Comparison of ENCODE assay signal across 10 cellular contexts in the genomic region with DNA sequence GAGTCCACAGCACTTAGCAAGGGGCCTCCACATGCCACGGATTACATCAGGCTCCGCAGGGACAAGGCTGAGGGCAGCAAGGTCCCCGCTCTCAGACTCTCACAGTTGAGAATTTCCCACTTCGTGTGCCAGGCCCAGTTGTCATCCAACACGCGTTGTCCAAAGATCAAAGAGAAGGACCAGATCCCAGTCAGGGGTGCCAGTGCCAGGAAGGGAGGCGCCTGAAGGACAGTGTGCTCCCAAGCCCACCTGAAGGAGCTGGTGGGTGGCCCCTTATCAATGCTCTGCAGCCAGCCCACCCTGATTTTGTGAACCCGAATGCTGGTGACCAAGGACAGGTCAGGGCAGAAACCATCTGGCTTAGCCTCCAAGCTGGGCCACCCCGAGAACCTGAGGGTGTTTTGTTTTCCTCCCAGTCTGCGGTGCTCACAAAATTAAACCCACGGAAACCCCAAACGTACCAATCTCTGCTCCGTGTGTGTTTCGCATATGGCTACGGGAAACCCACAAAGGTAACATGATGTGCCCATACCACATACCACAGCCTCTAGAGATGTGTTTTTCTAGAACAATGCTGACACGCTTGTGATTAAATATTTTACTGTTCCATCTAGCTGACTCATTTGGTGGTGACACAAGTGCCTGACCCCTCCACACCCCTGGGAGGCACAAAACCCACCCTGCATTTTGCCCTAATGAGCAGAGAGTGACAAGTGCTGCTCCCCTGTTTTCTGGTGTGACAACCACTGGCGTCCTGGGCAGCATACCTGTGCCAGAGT. TPM values are rescaled to one million over a fixed set of nuclear protein-coding genes. Genes with fewer than 3 reads are reported as not detected.
DNase-seq lines count a peak whose midpoint lies in the region; ATAC-seq and TF ChIP-seq lines count a peak whose summit lies in the region.
"Had no signal": no experiment of that assay in that cellular context is flagged by ENCODE, and none has a peak within 500 bp of the region (broad histone marks: within the 10 kb centered on the region; RNA-seq: fewer than 3 reads in every experiment).

No MANE protein-coding gene starts in this region.

- peak; percentile 76 for DNase-seq in activated CD4-positive, alpha-beta T cell treated with anti-CD3 and anti-CD28 coated beads, Interleukin-2, amount 10 ng/mL, durations not matched to agents 24 days and 14 days
- DNase-seq in activated CD4-positive, alpha-beta T cell treated with anti-CD3 and anti-CD28 coated beads for 1 hour, result no peak
- peak; percentile 26 for DNase-seq in activated naive CD8-positive, alpha-beta T cell treated with anti-CD3 and anti-CD28 coated beads for 36 hours
- peak; percentile 31 for DNase-seq in hepatocyte (ENCODE audit: low spot score)
- DNase-seq in stomach, result peak; percentile 25
- DNase-seq in SW 1271 (lab: John Stamatoyannopoulos, UW), result no peak
- DNase-seq in thyroid gland, result no peak

- H3K9me3 ChIP-seq in hepatocyte (ENCODE audit: low read depth) (no peaks in the 10 kb centered on the region), stomach (no peaks in the 10 kb centered on the region), thyroid gland (no peaks in the 10 kb centered on the region)
- H3K9me3 ChIP-seq: neutrophil had no signal

- no peaks in the 10 kb centered on the region for H4K20me1 ChIP-seq in hepatocyte (ENCODE audit: insufficient read depth, poor library complexity, severe bottlenecking)

- H3K36me3 ChIP-seq in hepatocyte (replicated peaks; ENCODE audit: insufficient read depth, low read depth) (no peaks in the 10 kb centered on the region), stomach (no peaks in the 10 kb centered on the region), thyroid gland (no peaks in the 10 kb centered on the region)
- H3K36me3 ChIP-seq: brain microvascular endothelial cell, neutrophil had no signal

- no peak overlapping the region for H2AFZ ChIP-seq in hepatocyte

- H3K4me1 Mint-ChIP-seq in activated CD4-positive, alpha-beta T cell treated with anti-CD3 and anti-CD28 coated beads, Interleukin-2, amount 10 ng/mL, durations not matched to agents 24 days and 14 days, result peaks cover 20% of the 10 kb centered on the region
- H3K4me1 Mint-ChIP-seq in activated naive CD8-positive, alpha-beta T cell treated with anti-CD3 and anti-CD28 coated beads for 36 hours, result peaks cover 35% of the 10 kb centered on the region

- H3K4me1 ChIP-seq in hepatocyte (ENCODE audit: insufficient read depth) (peaks cover 25% of the 10 kb centered on the region), stomach (peaks cover 37 to 65% (median 55%) of the 10 kb centered on the region in 4 donors), thyroid gland (peaks cover 40 to 51% of the 10 kb centered on the region in 2 donors)

- H3K9me2 ChIP-seq in hepatocyte (replicated peaks; ENCODE audit: insufficient read depth), result no peaks in the 10 kb centered on the region

- ATAC-seq in HG03095 (IDR thresholded peaks at IDR 0.05; ENCODE audit: unreplicated experiment), result no peak

- no peaks in the 10 kb centered on the region for H3K36me3 Mint-ChIP-seq in activated CD4-positive, alpha-beta T cell treated with anti-CD3 and anti-CD28 coated beads, Interleukin-2, amount 10 ng/mL, durations not matched to agents 24 days and 14 days (ENCODE audit: low read depth)
- no peaks in the 10 kb centered on the region for H3K36me3 Mint-ChIP-seq in activated naive CD8-positive, alpha-beta T cell treated with anti-CD3 and anti-CD28 coated beads for 36 hours

- no peak overlapping the region for H3K4me3 Mint-ChIP-seq in activated CD4-positive, alpha-beta T cell treated with anti-CD3 and anti-CD28 coated beads, Interleukin-2, amount 10 ng/mL, durations not matched to agents 24 days and 14 days
- H3K4me3 Mint-ChIP-seq in activated naive CD8-positive, alpha-beta T cell treated with anti-CD3 and anti-CD28 coated beads for 36 hours, result no peak overlapping the region

- H3K4me3 ChIP-seq in hepatocyte, result no peak overlapping the region
- no peak overlapping the region for H3K4me3 ChIP-seq in stomach
- H3K4me3 ChIP-seq in thyroid gland (replicated peaks in 1 of 3), result no peak overlapping the region

- no peak overlapping the region for H3K27ac ChIP-seq in hepatocyte
- peak overlapping the region; percentile 48 to 90 (median 85) for H3K27ac ChIP-seq in stomach
- no peak overlapping the region for H3K27ac ChIP-seq in thyroid gland
- H3K27ac ChIP-seq: brain microvascular endothelial cell, neutrophil had no signal

- no peaks in the 10 kb centered on the region for H3K79me2 ChIP-seq in hepatocyte

- 82% methylated on average over 17 of the region's 17 CpGs for WGBS in hepatocyte (ENCODE audit: low lambda C conversion rate, missing lambda C conversion rate)
- WGBS in stomach, 5 donors, result 67 to 78% (median 74%) methylated on average over 15 to 17 of the region's 17 CpGs
- 70 to 79% methylated on average over 9 to 16 of the region's 17 CpGs for WGBS in thyroid gland, 2 donors

- H3K27me3 ChIP-seq in hepatocyte (no peaks in the 10 kb centered on the region), stomach (no peaks in the 10 kb centered on the region), thyroid gland (no peaks in the 10 kb centered on the region)
- H3K27me3 ChIP-seq: brain microvascular endothelial cell, neutrophil had no signal

- peaks cover 35% of the 10 kb centered on the region for H3K27me3 Mint-ChIP-seq in activated CD4-positive, alpha-beta T cell treated with anti-CD3 and anti-CD28 coated beads, Interleukin-2, amount 10 ng/mL, durations not matched to agents 24 days and 14 days
- peaks cover 22% of the 10 kb centered on the region for H3K27me3 Mint-ChIP-seq in activated naive CD8-positive, alpha-beta T cell treated with anti-CD3 and anti-CD28 coated beads for 36 hours

- H3K9me3 Mint-ChIP-seq in activated CD4-positive, alpha-beta T cell treated with anti-CD3 and anti-CD28 coated beads, Interleukin-2, amount 10 ng/mL, durations not matched to agents 24 days and 14 days, result no peaks in the 10 kb centered on the region
- no peaks in the 10 kb centered on the region for H3K9me3 Mint-ChIP-seq in activated naive CD8-positive, alpha-beta T cell treated with anti-CD3 and anti-CD28 coated beads for 36 hours

- H3K4me2 ChIP-seq in hepatocyte, result no peak overlapping the region

- H3K27ac Mint-ChIP-seq in activated CD4-positive, alpha-beta T cell treated with anti-CD3 and anti-CD28 coated beads, Interleukin-2, amount 10 ng/mL, durations not matched to agents 24 days and 14 days, result no peak overlapping the region
- H3K27ac Mint-ChIP-seq in activated naive CD8-positive, alpha-beta T cell treated with anti-CD3 and anti-CD28 coated beads for 36 hours, result no peak overlapping the region

- TF ChIP-seq CTCF in hepatocyte (IDR thresholded peaks at IDR 0.05; ENCODE audit: poor library complexity), result no peak
- no peak for TF ChIP-seq CTCF in stomach (IDR thresholded peaks at IDR 0.05)
- no peak for TF ChIP-seq CTCF in thyroid gland (IDR thresholded peaks at IDR 0.05)

- no peak for TF ChIP-seq EP300 in stomach (IDR thresholded peaks at IDR 0.05)

- TF ChIP-seq POLR2A in stomach (IDR thresholded peaks at IDR 0.05), result no peak
- TF ChIP-seq POLR2A in thyroid gland (IDR thresholded peaks at IDR 0.05), result no peak

- intact Hi-C loops in activated CD4-positive, alpha-beta T cell treated with anti-CD3 and anti-CD28 coated beads, Interleukin-2, amount 10 ng/mL, durations not matched to agents 24 days and 14 days (cut with micrococcal nuclease), result no loop called here
- intact Hi-C loops in stomach (cut with DNase I; ENCODE audit: low total_unique reads) (no loop called here), thyroid gland (cut with DNase I) (no loop called here)

RNA-seq across cellular contexts. Expression of a gene that starts 24.5 kb away (rescaled TPM):
- 0.07 and 0.12 TPM in 2 replicates for total RNA-seq in activated CD4-positive, alpha-beta T cell treated with anti-CD3 and anti-CD28 coated beads, Interleukin-2, amount 10 ng/mL, durations not matched to agents 24 days and 14 days
- total RNA-seq in activated naive CD8-positive, alpha-beta T cell treated with anti-CD3 and anti-CD28 coated beads for 36 hours, result under 1 TPM; 0.30 to 0.33 TPM
- total RNA-seq in hepatocyte (0.40 and 0.47 TPM in 2 replicates), stomach (100 to 1,000 TPM in 1 of 5 donors, 10 to 100 TPM in 2, 1 to 10 TPM in 2; 6.2 to 205 (median 24.3) TPM), thyroid gland (10 to 100 TPM in 1 of 4 donors, 1 to 10 TPM in 3; 5.2 to 10.6 (median 8.1) TPM)
- polyA plus RNA-seq in hepatocyte (1.4 TPM in 1 of 2 replicates, not detected in the other), stomach (1 to 10 TPM; 5.4 to 5.8 (median 5.5) TPM)

Comparison
In these comparisons a context has a peak if more than half of its experiments do, and no peak if none do; other contexts are left out.
1. DNase-seq: peak in activated CD4-positive, alpha-beta T cell treated with anti-CD3 and anti-CD28 coated beads, Interleukin-2, amount 10 ng/mL, durations not matched to agents 24 days and 14 days (single experiment), activated naive CD8-positive, alpha-beta T cell treated with anti-CD3 and anti-CD28 coated beads for 36 hours (single experiment), hepatocyte (single experiment) and stomach (single experiment); none in activated CD4-positive, alpha-beta T cell treated with anti-CD3 and anti-CD28 coated beads for 1 hour (single experiment), SW 1271 (0 of 2) and thyroid gland (0 of 2).
2. H3K27ac ChIP-seq: peak in stomach (5 of 5); none in hepatocyte (single experiment) and thyroid gland (0 of 3).